ENCODE assay signal across 8 cellular contexts in genomic region chr6:142945446-142946180, GRCh38. TPM values are rescaled to one million over a fixed set of nuclear protein-coding genes. Genes with fewer than 3 reads are reported as not detected.
A peak's percentile ranks its signal among the peaks of the same experiment; 100 is the strongest.
DNase-seq lines count a peak whose midpoint lies in the region; ATAC-seq and TF ChIP-seq lines count a peak whose summit lies in the region.

No MANE protein-coding gene starts in this region.

- peaks cover 40% of the 10 kb centered on the region for H3K4me1 Mint-ChIP-seq in stimulated activated memory B cell treated with anti-CD40 and anti-IgM and Interleukin-4, amounts not matched to agents 10 μg/mL and 1 μg/mL and 100 μg/mL, for 72 hours

- H3K9me3 Mint-ChIP-seq in stimulated activated memory B cell treated with anti-CD40 and anti-IgM and Interleukin-4, amounts not matched to agents 10 μg/mL and 1 μg/mL and 100 μg/mL, for 72 hours: no peaks in the 10 kb centered on the region

- TF ChIP-seq CTCF in epithelial cell of proximal tubule (conservative IDR thresholded peaks at IDR 0.05; ENCODE audit: low read depth, low read length): no peak

- H3K4me3 Mint-ChIP-seq in stimulated activated memory B cell treated with anti-CD40 and anti-IgM and Interleukin-4, amounts not matched to agents 10 μg/mL and 1 μg/mL and 100 μg/mL, for 72 hours: peak overlapping the region; percentile 92

- DNase-seq in DMS53 (lab: John Stamatoyannopoulos, UW) (peak; percentile 82), NCI-H2171 treated with DMSO at 0.1 percent for 48 hours (lab: John Stamatoyannopoulos, UW) (peak; percentile 66), activated T-cell treated with anti-CD3 and anti-CD28 coated beads for 24 hours (ENCODE audit: low read depth) (peak; percentile 28), epithelial cell of proximal tubule (ENCODE audit: low read depth) (no peak)

- peak overlapping the region; percentile 82 for H3K4me3 ChIP-seq in epithelial cell of proximal tubule (ENCODE audit: low read depth, low read length)
- H3K4me3 ChIP-seq in muscle layer of duodenum (ENCODE audit: low read depth in 1 of 2, low read length in 2 of 2): peak overlapping the region; percentile 82 to 94

- no peaks in the 10 kb centered on the region for H3K9me3 ChIP-seq in muscle layer of duodenum (ENCODE audit: control insufficient read depth in 1 of 2, low read length in 2 of 2)

- H3K27ac Mint-ChIP-seq in stimulated activated memory B cell treated with anti-CD40 and anti-IgM and Interleukin-4, amounts not matched to agents 10 μg/mL and 1 μg/mL and 100 μg/mL, for 72 hours: peak overlapping the region; percentile 92

- ATAC-seq in GM21723 (IDR thresholded peaks at IDR 0.05; ENCODE audit: unreplicated experiment) (peak; percentile 10), HG03520 (IDR thresholded peaks at IDR 0.05; ENCODE audit: unreplicated experiment) (no peak)
- ATAC-seq in stimulated activated memory B cell treated with anti-CD40 and anti-IgM and Interleukin-4, amounts not matched to agents 10 μg/mL and 1 μg/mL and 100 μg/mL, for 72 hours: peak; percentile 38

- H3K36me3 ChIP-seq in muscle layer of duodenum (ENCODE audit: control insufficient read depth in 1 of 2, insufficient read depth in 2 of 2, low read length in 2 of 2): peaks cover 0 to 8% of the 10 kb centered on the region in 2 donors

- H3K27me3 ChIP-seq in muscle layer of duodenum (ENCODE audit: low read depth, low read length): no peaks in the 10 kb centered on the region

- H3K36me3 Mint-ChIP-seq in stimulated activated memory B cell treated with anti-CD40 and anti-IgM and Interleukin-4, amounts not matched to agents 10 μg/mL and 1 μg/mL and 100 μg/mL, for 72 hours: no peaks in the 10 kb centered on the region

- peak overlapping the region; percentile 94 for H3K27ac ChIP-seq in muscle layer of duodenum (ENCODE audit: low read length)

- H3K27me3 Mint-ChIP-seq in stimulated activated memory B cell treated with anti-CD40 and anti-IgM and Interleukin-4, amounts not matched to agents 10 μg/mL and 1 μg/mL and 100 μg/mL, for 72 hours: no peaks in the 10 kb centered on the region

- H3K4me1 ChIP-seq in muscle layer of duodenum (ENCODE audit: control insufficient read depth in 1 of 2, insufficient read depth in 2 of 2, low read length in 2 of 2): peaks cover 18% of the 10 kb centered on the region in 2 donors

RNA-seq across cellular contexts. Expression of gene HIVEP2, which starts 0.6 kb away (rescaled TPM):
- total RNA-seq in epithelial cell of proximal tubule: 8.9 and 12.3 TPM in 2 replicates
